In the genomic region with DNA sequence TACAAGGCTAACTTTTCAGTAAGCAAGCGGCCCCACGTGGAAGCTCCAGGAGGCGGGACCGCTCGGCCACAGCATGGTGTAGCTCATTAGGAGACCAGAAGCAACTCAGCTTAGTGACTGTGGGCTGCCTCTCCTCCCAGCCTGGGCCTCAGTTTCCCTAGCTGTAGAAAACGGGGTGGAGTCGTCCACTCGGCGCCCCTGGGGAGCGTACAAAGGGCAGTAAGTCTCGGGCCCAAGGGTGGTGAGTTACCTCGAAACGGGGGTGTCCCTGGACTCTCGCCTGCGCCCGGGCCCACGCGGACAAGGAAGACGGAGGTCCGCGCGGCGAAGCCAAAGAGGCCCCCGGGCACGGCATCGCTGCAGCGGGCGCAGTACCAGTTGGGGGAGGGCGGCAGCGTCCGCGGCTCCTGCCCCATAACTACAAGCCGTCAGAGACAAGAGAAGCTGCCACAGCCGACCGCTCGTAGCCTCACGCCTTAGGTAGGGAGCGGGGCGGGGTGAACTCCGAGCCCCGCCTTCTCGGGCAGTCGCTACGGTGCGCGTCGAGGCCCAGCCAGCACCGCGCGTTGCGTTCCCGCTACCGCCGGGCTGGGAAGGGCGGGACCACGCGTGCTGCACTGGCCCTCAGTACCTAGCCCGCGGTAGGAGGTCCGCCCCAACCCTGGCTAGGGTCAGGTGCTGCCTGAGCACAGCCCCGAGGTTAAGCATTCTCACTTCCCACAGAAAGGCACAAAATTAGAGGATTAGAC, we compare ENCODE assay signal across 8 cellular contexts. TPM values are rescaled to one million over a fixed set of nuclear protein-coding genes. Genes with fewer than 3 reads are reported as not detected.
DNase-seq lines count a peak whose midpoint lies in the region; ATAC-seq and TF ChIP-seq lines count a peak whose summit lies in the region.

A gene with protein sequence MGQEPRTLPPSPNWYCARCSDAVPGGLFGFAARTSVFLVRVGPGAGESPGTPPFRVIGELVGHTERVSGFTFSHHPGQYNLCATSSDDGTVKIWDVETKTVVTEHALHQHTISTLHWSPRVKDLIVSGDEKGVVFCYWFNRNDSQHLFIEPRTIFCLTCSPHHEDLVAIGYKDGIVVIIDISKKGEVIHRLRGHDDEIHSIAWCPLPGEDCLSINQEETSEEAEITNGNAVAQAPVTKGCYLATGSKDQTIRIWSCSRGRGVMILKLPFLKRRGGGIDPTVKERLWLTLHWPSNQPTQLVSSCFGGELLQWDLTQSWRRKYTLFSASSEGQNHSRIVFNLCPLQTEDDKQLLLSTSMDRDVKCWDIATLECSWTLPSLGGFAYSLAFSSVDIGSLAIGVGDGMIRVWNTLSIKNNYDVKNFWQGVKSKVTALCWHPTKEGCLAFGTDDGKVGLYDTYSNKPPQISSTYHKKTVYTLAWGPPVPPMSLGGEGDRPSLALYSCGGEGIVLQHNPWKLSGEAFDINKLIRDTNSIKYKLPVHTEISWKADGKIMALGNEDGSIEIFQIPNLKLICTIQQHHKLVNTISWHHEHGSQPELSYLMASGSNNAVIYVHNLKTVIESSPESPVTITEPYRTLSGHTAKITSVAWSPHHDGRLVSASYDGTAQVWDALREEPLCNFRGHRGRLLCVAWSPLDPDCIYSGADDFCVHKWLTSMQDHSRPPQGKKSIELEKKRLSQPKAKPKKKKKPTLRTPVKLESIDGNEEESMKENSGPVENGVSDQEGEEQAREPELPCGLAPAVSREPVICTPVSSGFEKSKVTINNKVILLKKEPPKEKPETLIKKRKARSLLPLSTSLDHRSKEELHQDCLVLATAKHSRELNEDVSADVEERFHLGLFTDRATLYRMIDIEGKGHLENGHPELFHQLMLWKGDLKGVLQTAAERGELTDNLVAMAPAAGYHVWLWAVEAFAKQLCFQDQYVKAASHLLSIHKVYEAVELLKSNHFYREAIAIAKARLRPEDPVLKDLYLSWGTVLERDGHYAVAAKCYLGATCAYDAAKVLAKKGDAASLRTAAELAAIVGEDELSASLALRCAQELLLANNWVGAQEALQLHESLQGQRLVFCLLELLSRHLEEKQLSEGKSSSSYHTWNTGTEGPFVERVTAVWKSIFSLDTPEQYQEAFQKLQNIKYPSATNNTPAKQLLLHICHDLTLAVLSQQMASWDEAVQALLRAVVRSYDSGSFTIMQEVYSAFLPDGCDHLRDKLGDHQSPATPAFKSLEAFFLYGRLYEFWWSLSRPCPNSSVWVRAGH (N-terminal part only) (minus strand): TSS at position 494 of the 749 bp plus-strand sequence. CDS start 78 bp downstream, at position 416.

- H3K9me3 Mint-ChIP-seq in activated T-cell treated with anti-CD3 and anti-CD28 coated beads, Interleukin-2, amount 50 U/mL, for 4 hours, result no peaks in the 10 kb centered on the region

- H3F3A ChIP-seq in PC-9 (ENCODE audit: insufficient read depth, low read depth), result no peaks in the 10 kb centered on the region

- H3K27me3 ChIP-seq in PC-9 (ENCODE audit: insufficient read depth, low read depth) (no peaks in the 10 kb centered on the region), esophagus muscularis mucosa (peaks cover 0 to 5% (median 0%) of the 10 kb centered on the region in 4 donors), muscle layer of duodenum (ENCODE audit: low read depth, low read length) (no peaks in the 10 kb centered on the region)

- no peak for TF ChIP-seq CTCF in PC-9 (conservative IDR thresholded peaks at IDR 0.05)
- peak in 1 of 3 experiments; percentile 12 for TF ChIP-seq CTCF in esophagus muscularis mucosa (IDR thresholded peaks at IDR 0.05)

- peaks cover 44% of the 10 kb centered on the region for H3K4me1 Mint-ChIP-seq in activated T-cell treated with anti-CD3 and anti-CD28 coated beads, Interleukin-2, amount 50 U/mL, for 4 hours (ENCODE audit: low read depth)

- no TSS peak for BruUV-seq in PC-9 (replicated peaks; lab: Mats Ljungman, UMichigan)

- CTCF ChIA-PET in PC-9 (lab: Charles Lee), result interaction anchor here (0.6 kb wide), 1 partner anchor 151 kb away, joined by 3 read pairs; no protein-coding TSS in a partner anchor

- peak; percentile 74 for DNase-seq in DMS114 treated with DMSO at 0.1 percent for 48 hours (lab: John Stamatoyannopoulos, UW; ENCODE audit: unreplicated experiment)
- DNase-seq in HuH-7 (ENCODE audit: low spot score), result peak; percentile 95
- peak; percentile 73 to 88 for DNase-seq in PC-9
- peak; percentile 78 for DNase-seq in activated T-cell treated with anti-CD3 and anti-CD28 coated beads, Interleukin-2, amount 50 U/mL, for 4 hours
- DNase-seq in esophagus muscularis mucosa (ENCODE audit: extremely low spot score), result peak; percentile 92
- peak; percentile 58 to 79 for DNase-seq in stimulated activated CD8-positive, alpha-beta memory T cell treated with anti-CD3 and anti-CD28 coated beads, Interleukin-7, amount 100 ng/mL, for 4 hours (ENCODE audit: low read depth in 2 of 2)

- peaks cover 49% of the 10 kb centered on the region for H3K79me2 ChIP-seq in PC-9 (ENCODE audit: low read depth)

- no peaks in the 10 kb centered on the region for H4K20me1 ChIP-seq in PC-9 (ENCODE audit: insufficient read depth)

- peaks cover 17% of the 10 kb centered on the region for H3K36me3 Mint-ChIP-seq in activated T-cell treated with anti-CD3 and anti-CD28 coated beads, Interleukin-2, amount 50 U/mL, for 4 hours (ENCODE audit: insufficient read depth)

- H3K4me1 ChIP-seq in PC-9 (replicated peaks; ENCODE audit: insufficient read depth), result peaks cover 26% of the 10 kb centered on the region; the same call in 1 of the 2 replicates
- peaks cover 28 to 45% (median 43%) of the 10 kb centered on the region in 4 donors for H3K4me1 ChIP-seq in esophagus muscularis mucosa
- peaks cover 20 to 24% of the 10 kb centered on the region in 2 donors for H3K4me1 ChIP-seq in muscle layer of duodenum (ENCODE audit: control insufficient read depth in 1 of 2, insufficient read depth in 2 of 2, low read length in 2 of 2)

- H3K4me3 Mint-ChIP-seq in activated T-cell treated with anti-CD3 and anti-CD28 coated beads, Interleukin-2, amount 50 U/mL, for 4 hours, result peak within 1 kb of the TSS; percentile 93

- no peaks in the 10 kb centered on the region for H3K27me3 Mint-ChIP-seq in activated T-cell treated with anti-CD3 and anti-CD28 coated beads, Interleukin-2, amount 50 U/mL, for 4 hours (ENCODE audit: low read depth)

- H3K4me3 ChIP-seq in PC-9 (peak within 1 kb of the TSS; percentile 98), esophagus muscularis mucosa (peak within 1 kb of the TSS; percentile 75 to 90 (median 84)), muscle layer of duodenum (ENCODE audit: low read depth in 1 of 2, low read length in 2 of 2) (peak within 1 kb of the TSS; percentile 77 to 98)

- H3K36me3 ChIP-seq in PC-9 (ENCODE audit: low read depth) (peaks cover 12% of the 10 kb centered on the region; the same call in 1 of the 2 replicates), esophagus muscularis mucosa (peaks cover 0 to 26% (median 12%) of the 10 kb centered on the region in 4 donors), muscle layer of duodenum (ENCODE audit: control insufficient read depth in 1 of 2, insufficient read depth in 2 of 2, low read length in 2 of 2) (peaks cover 14 to 19% of the 10 kb centered on the region in 2 donors)

- no peak for TF ChIP-seq POLR2A in esophagus muscularis mucosa (IDR thresholded peaks at IDR 0.05; ENCODE audit: low read depth)

- H3K9me3 ChIP-seq in PC-9 (ENCODE audit: insufficient read depth, low read depth), result no peaks in the 10 kb centered on the region
- no peaks in the 10 kb centered on the region for H3K9me3 ChIP-seq in esophagus muscularis mucosa
- no peaks in the 10 kb centered on the region for H3K9me3 ChIP-seq in muscle layer of duodenum (ENCODE audit: control insufficient read depth in 1 of 2, low read length in 2 of 2)

- intact Hi-C loops in PC-9 (cut with micrococcal nuclease; ENCODE audit: unreplicated experiment) (loop anchor here (2.0 to 5.0 kb wide), 2 partner anchors 176 to 255 kb away; no protein-coding TSS in a partner anchor), esophagus muscularis mucosa (cut with DNase I) (no loop called here)

- peak within 1 kb of the TSS; percentile 83 for H3K4me2 ChIP-seq in PC-9

- POLR2A ChIA-PET in PC-9 (lab: Charles Lee; ENCODE audit: unreplicated experiment), result interaction anchor here (0.5 to 0.6 kb wide), 4 partner anchors 80 to 888 kb away, joined by 3 to 4 read pairs (median 4); no protein-coding TSS in a partner anchor

- ATAC-seq in GM21515 (IDR thresholded peaks at IDR 0.05; ENCODE audit: unreplicated experiment), result peak; percentile 82
- peak; percentile 90 to 92 for ATAC-seq in activated T-cell treated with anti-CD3 and anti-CD28 coated beads, Interleukin-2, amount 50 U/mL, for 4 hours

- H2AFZ ChIP-seq in PC-9, result peak within 1 kb of the TSS; percentile 99

- under 1% methylated on average over 49 of the region's 61 CpGs for WGBS in esophagus muscularis mucosa

- no peak for TF ChIP-seq EP300 in esophagus muscularis mucosa (IDR thresholded peaks at IDR 0.05)

- no peaks in the 10 kb centered on the region for H3K9me2 ChIP-seq in PC-9 (ENCODE audit: insufficient read depth)

- peak within 1 kb of the TSS; percentile 10; the same call in 1 of the 2 replicates for H3K27ac ChIP-seq in PC-9
- H3K27ac ChIP-seq in esophagus muscularis mucosa (replicated peaks in 1 of 4), result peak within 1 kb of the TSS; percentile 72 to 82 (median 77)
- H3K27ac ChIP-seq in muscle layer of duodenum (ENCODE audit: low read length), result peak within 1 kb of the TSS; percentile 34

RNA-seq across cellular contexts. Expression of the gene that starts here (rescaled TPM):
- total RNA-seq in PC-9 (2021) (17.7 and 18.6 TPM in 2 replicates), esophagus muscularis mucosa (10 to 100 TPM; 14.1 to 20.4 (median 17.3) TPM)
- total RNA-seq in activated T-cell treated with anti-CD3 and anti-CD28 coated beads, Interleukin-2, amount 50 U/mL, for 4 hours, result 10 to 100 TPM; 31.7 to 43.3 (median 40.3) TPM

Comparison
In these comparisons a context has a peak if more than half of its experiments do, and no peak if none do; other contexts are left out.
1. Peak in every context shown above with its lines: DNase-seq, ATAC-seq, H3K4me3 ChIP-seq and H3K27ac ChIP-seq.
2. H3K27ac ChIP-seq: peak in every context shown above with its lines; median percentile 77 in esophagus muscularis mucosa; 34 in muscle layer of duodenum; 10 in PC-9.